8 cellular contexts compared by ENCODE assay signal in genomic region chr2:241217320-241218031, GRCh38. TPM values are rescaled to one million over a fixed set of nuclear protein-coding genes. Genes with fewer than 3 reads are reported as not detected.
DNase-seq lines count a peak whose midpoint lies in the region; ATAC-seq and TF ChIP-seq lines count a peak whose summit lies in the region.

No MANE protein-coding gene starts in this region.

- H3K36me3 ChIP-seq in BLaER1 treated with 17β-estradiol and CSF1 and Interleukin-3, amounts not matched to agents 10 nM and 100 nM = no peaks in the 10 kb centered on the region
- no peaks in the 10 kb centered on the region for H3K36me3 ChIP-seq in effector memory CD4-positive, alpha-beta T cell (ENCODE audit: control insufficient read depth, insufficient read depth, low read length)
- H3K36me3 ChIP-seq in liver (ENCODE audit: control insufficient read depth in 4 of 4, insufficient read depth in 3 of 4, low read depth in 1 of 4, low read length in 3 of 4) = no peaks in the 10 kb centered on the region

- peak; percentile 45 for ATAC-seq in GM21360 (IDR thresholded peaks at IDR 0.05; ENCODE audit: unreplicated experiment)

- H3K4me2 ChIP-seq in BLaER1 treated with 17β-estradiol and CSF1 and Interleukin-3, amounts not matched to agents 10 nM and 100 nM = peak overlapping the region; percentile 59 to 85 (median 75)

- peaks cover 0 to 6% (median 0%) of the 10 kb centered on the region in 11 experiments; a peak in 1 of 22 replicates for H3K27me3 ChIP-seq in BLaER1 treated with 17β-estradiol and CSF1 and Interleukin-3, amounts not matched to agents 10 nM and 100 nM
- no peaks in the 10 kb centered on the region for H3K27me3 ChIP-seq in effector memory CD4-positive, alpha-beta T cell (replicated peaks; ENCODE audit: control insufficient read depth, insufficient read depth, low read length, poor library complexity, severe bottlenecking)
- no peaks in the 10 kb centered on the region for H3K27me3 ChIP-seq in liver (ENCODE audit: control insufficient read depth in 4 of 4, insufficient read depth in 4 of 4, low read length in 3 of 4)

- H4K20me1 ChIP-seq in BLaER1 treated with 17β-estradiol and CSF1 and Interleukin-3, amounts not matched to agents 10 nM and 100 nM = peaks cover 0 to 43% (median 0%) of the 10 kb centered on the region in 11 experiments; a peak in 5 of 22 replicates

- H3K9me3 ChIP-seq in BLaER1 treated with 17β-estradiol and CSF1 and Interleukin-3, amounts not matched to agents 10 nM and 100 nM (replicated peaks in 1 of 11) = no peaks in the 10 kb centered on the region
- no peaks in the 10 kb centered on the region for H3K9me3 ChIP-seq in effector memory CD4-positive, alpha-beta T cell (ENCODE audit: control insufficient read depth, low read length)
- no peaks in the 10 kb centered on the region for H3K9me3 ChIP-seq in liver (ENCODE audit: control insufficient read depth in 4 of 4, low read length in 3 of 4)

- TF ChIP-seq CTCF in liver (IDR thresholded peaks at IDR 0.05; ENCODE audit: low read depth, low read length, missing input control) = no peak

- H3K27ac ChIP-seq in BLaER1 treated with 17β-estradiol and CSF1 and Interleukin-3, amounts not matched to agents 10 nM and 100 nM = peak overlapping the region in 6 of 11 experiments; percentile 18 to 45 (median 28); a peak in 7 of 22 replicates
- H3K27ac ChIP-seq in effector memory CD4-positive, alpha-beta T cell (ENCODE audit: insufficient read depth, low read length, poor library complexity, severe bottlenecking) = no peak overlapping the region
- peak overlapping the region; percentile 83 to 85 for H3K27ac ChIP-seq in liver (ENCODE audit: low read depth in 1 of 2, low read length in 2 of 2)

- TF ChIP-seq RAD21 in liver (IDR thresholded peaks at IDR 0.05) = no peak

- H3K4me3 ChIP-seq in BLaER1 treated with 17β-estradiol and CSF1 and Interleukin-3, amounts not matched to agents 10 nM and 100 nM = peak overlapping the region; percentile 33 to 65 (median 51); a peak in 18 of 20 replicates
- H3K4me3 ChIP-seq in effector memory CD4-positive, alpha-beta T cell (ENCODE audit: insufficient read depth, low read depth, low read length, poor library complexity, severe bottlenecking) = peak overlapping the region; percentile 39
- H3K4me3 ChIP-seq in liver (ENCODE audit: low read depth in 1 of 3, low read length in 3 of 3) = peak overlapping the region in 2 of 3 donors; percentile 28 to 52

- peaks cover 12 to 22% (median 15%) of the 10 kb centered on the region in 10 experiments for H3K4me1 ChIP-seq in BLaER1 treated with 17β-estradiol and CSF1 and Interleukin-3, amounts not matched to agents 10 nM and 100 nM
- peaks cover 4% of the 10 kb centered on the region for H3K4me1 ChIP-seq in effector memory CD4-positive, alpha-beta T cell (ENCODE audit: control insufficient read depth, insufficient read depth, low read length, poor library complexity, severe bottlenecking)
- peaks cover 0 to 13% (median 6%) of the 10 kb centered on the region in 4 donors for H3K4me1 ChIP-seq in liver (ENCODE audit: control insufficient read depth in 4 of 4, insufficient read depth in 4 of 4, low read length in 3 of 4)

- H3K9ac ChIP-seq in BLaER1 treated with 17β-estradiol and CSF1 and Interleukin-3, amounts not matched to agents 10 nM and 100 nM = peak overlapping the region in 8 of 11 experiments; percentile 27 to 66 (median 48); a peak in 10 of 22 replicates
- H3K9ac ChIP-seq in liver (ENCODE audit: low read depth in 1 of 2, low read length in 2 of 2) = peak overlapping the region in 1 of 2 donors; percentile 47

- WGBS in liver = 1% methylated on average over 65 of the region's 77 CpGs

- DNase-seq in NCI-H146 (lab: John Stamatoyannopoulos, UW) = peak; percentile 81
- peak; percentile 12 for DNase-seq in activated CD4-positive, alpha-beta T cell treated with anti-CD3 and anti-CD28 coated beads, Interleukin-2, amount 50 U/mL, for 1 hour
- peak in 2 of 3 donors; percentile 9 to 16 for DNase-seq in effector memory CD4-positive, alpha-beta T cell
- DNase-seq in stimulated activated CD4-positive, alpha-beta T cell treated with anti-CD3 and anti-CD28 coated beads, Interleukin-4, amount 100 ng/mL, for 24 hours = peak; percentile 28
- DNase-seq in NCI-H2171 treated with DMSO at 0.1 percent for 48 hours (lab: John Stamatoyannopoulos, UW) = no peak

TF ChIP-seq in liver, 16 proteins besides CTCF, POLR2A, EP300 and RAD21:
- TF ChIP-seq YY1 (IDR thresholded peaks at IDR 0.05) (no peak), ATF3 (IDR thresholded peaks at IDR 0.05) (no peak), MAX (IDR thresholded peaks at IDR 0.05) (no peak), TAF1 (conservative IDR thresholded peaks at IDR 0.05) (no peak), JUND (IDR thresholded peaks at IDR 0.05) (no peak), RXRA (IDR thresholded peaks at IDR 0.05) (no peak), ZBTB33 (IDR thresholded peaks at IDR 0.05) (no peak), NR2F2 (IDR thresholded peaks at IDR 0.05) (no peak)

RNA-seq across cellular contexts. Expression of gene ANO7, which starts 29.0 kb away (rescaled TPM):
- total RNA-seq in liver = under 1 TPM; 0.25 to 0.33 TPM
- polyA plus RNA-seq in liver = under 1 TPM; 0.57 to 0.70 TPM
